8 cellular contexts compared by ENCODE assay signal in the genomic region with DNA sequence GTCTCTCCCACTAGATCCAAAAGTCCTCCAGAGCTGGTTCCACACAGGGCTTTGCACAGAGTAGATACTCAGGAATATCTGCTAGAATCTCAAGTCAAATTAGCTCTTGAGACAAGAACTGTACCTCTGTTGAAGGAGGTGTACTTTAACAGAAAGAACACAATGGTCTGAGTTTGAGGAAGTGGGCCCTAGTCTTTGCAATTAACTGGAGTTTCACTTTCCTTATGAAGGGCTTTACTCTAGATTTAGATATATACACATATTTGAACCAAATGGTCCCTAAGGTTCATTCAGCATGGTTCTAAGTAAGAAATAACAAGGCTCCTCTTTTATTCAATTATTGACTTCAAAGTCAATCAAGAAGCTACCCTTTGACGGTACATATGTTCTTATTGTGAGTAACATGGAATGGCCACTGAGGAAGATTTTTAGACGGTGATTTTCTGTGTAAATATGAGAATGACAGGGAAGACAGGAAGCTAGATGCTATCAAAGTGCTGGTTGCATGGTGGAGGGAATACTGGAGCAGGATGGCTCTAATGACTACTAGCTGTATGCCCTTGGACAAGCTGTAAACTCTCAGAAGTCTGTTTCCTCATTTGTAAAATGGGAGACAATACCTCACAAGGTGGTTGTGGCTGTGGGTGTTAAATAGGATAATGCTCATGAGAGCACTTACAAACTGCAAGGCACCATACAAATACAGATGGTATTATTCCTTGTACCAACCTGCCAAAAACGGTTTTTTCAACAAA.
DNase-seq lines count a peak whose midpoint lies in the region; ATAC-seq and TF ChIP-seq lines count a peak whose summit lies in the region.

No MANE protein-coding gene starts in this region.

- peak; percentile 70 for DNase-seq in activated CD4-positive, alpha-beta T cell treated with anti-CD3 and anti-CD28 coated beads, Interleukin-2, amount 10 ng/mL, durations not matched to agents 24 days and 14 days
- no peak for DNase-seq in activated CD4-positive, alpha-beta T cell treated with anti-CD3 and anti-CD28 coated beads, Interleukin-2, amount 50 U/mL, for 48 hours
- DNase-seq in Peyer's patch (no peak), brain microvascular endothelial cell (no peak), progenitor cell of endocrine pancreas (ENCODE audit: low spot score, unreplicated experiment) (no peak), HuH-7 (ENCODE audit: low spot score) (no peak)

- intact Hi-C loops in activated CD4-positive, alpha-beta T cell treated with anti-CD3 and anti-CD28 coated beads, Interleukin-2, amount 10 ng/mL, durations not matched to agents 24 days and 14 days (cut with micrococcal nuclease) = no loop called here

- H3K27me3 Mint-ChIP-seq in activated CD4-positive, alpha-beta T cell treated with anti-CD3 and anti-CD28 coated beads, Interleukin-2, amount 10 ng/mL, durations not matched to agents 24 days and 14 days = no peaks in the 10 kb centered on the region
- H3K27me3 Mint-ChIP-seq in progenitor cell of endocrine pancreas = no peaks in the 10 kb centered on the region

- no peak for TF ChIP-seq POLR2A in Peyer's patch (IDR thresholded peaks at IDR 0.05)

- H3K27ac ChIP-seq in Peyer's patch = peak overlapping the region; percentile 54 to 77 (median 66)
- H3K27ac ChIP-seq in brain microvascular endothelial cell = no peak overlapping the region

- TF ChIP-seq CTCF in Peyer's patch (IDR thresholded peaks at IDR 0.05) (no peak), brain microvascular endothelial cell (IDR thresholded peaks at IDR 0.05; ENCODE audit: low read depth, low read length, missing control alignments) (no peak), progenitor cell of endocrine pancreas (IDR thresholded peaks at IDR 0.05; ENCODE audit: unreplicated experiment) (no peak)

- H3K9ac ChIP-seq in mucosa of stomach (ENCODE audit: low read length) = peak overlapping the region; percentile 26

- in situ Hi-C loops in brain microvascular endothelial cell (cut with HindIII; ENCODE audit: low pct_ligation_motif_present, low sequenced_read_pairs) = no loop called here

- H3K27me3 ChIP-seq in Peyer's patch = no peaks in the 10 kb centered on the region
- H3K27me3 ChIP-seq in mucosa of stomach (ENCODE audit: control insufficient read depth, insufficient read depth, low read length) = no peaks in the 10 kb centered on the region
- H3K27me3 ChIP-seq in brain microvascular endothelial cell (replicated peaks) = no peaks in the 10 kb centered on the region

- ATAC-seq in HG02970 (IDR thresholded peaks at IDR 0.05; ENCODE audit: low FRiP score, unreplicated experiment) = peak; percentile 57

- peak overlapping the region; percentile 65 for H3K4me3 Mint-ChIP-seq in activated CD4-positive, alpha-beta T cell treated with anti-CD3 and anti-CD28 coated beads, Interleukin-2, amount 10 ng/mL, durations not matched to agents 24 days and 14 days
- H3K4me3 Mint-ChIP-seq in progenitor cell of endocrine pancreas (ENCODE audit: low read depth) = no peak overlapping the region

- H3K4me1 Mint-ChIP-seq in activated CD4-positive, alpha-beta T cell treated with anti-CD3 and anti-CD28 coated beads, Interleukin-2, amount 10 ng/mL, durations not matched to agents 24 days and 14 days = peaks cover 51% of the 10 kb centered on the region
- H3K4me1 Mint-ChIP-seq in progenitor cell of endocrine pancreas (ENCODE audit: low read depth) = peaks cover 35% of the 10 kb centered on the region

- H3K9me3 ChIP-seq in Peyer's patch (no peaks in the 10 kb centered on the region), mucosa of stomach (ENCODE audit: control insufficient read depth, low read length) (no peaks in the 10 kb centered on the region)

- H3K36me3 ChIP-seq in Peyer's patch (no peaks in the 10 kb centered on the region), mucosa of stomach (ENCODE audit: control insufficient read depth, insufficient read depth, low read length) (no peaks in the 10 kb centered on the region), brain microvascular endothelial cell (replicated peaks) (no peaks in the 10 kb centered on the region)

- peaks cover 0 to 38% (median 17%) of the 10 kb centered on the region in 4 donors for H3K4me1 ChIP-seq in Peyer's patch
- peaks cover 34% of the 10 kb centered on the region for H3K4me1 ChIP-seq in mucosa of stomach (ENCODE audit: control insufficient read depth, insufficient read depth, low read length)

- peaks cover 7% of the 10 kb centered on the region for H3K36me3 Mint-ChIP-seq in activated CD4-positive, alpha-beta T cell treated with anti-CD3 and anti-CD28 coated beads, Interleukin-2, amount 10 ng/mL, durations not matched to agents 24 days and 14 days (ENCODE audit: low read depth)
- H3K36me3 Mint-ChIP-seq in progenitor cell of endocrine pancreas (ENCODE audit: insufficient read depth) = no peaks in the 10 kb centered on the region

- H3K4me3 ChIP-seq in Peyer's patch (no peak overlapping the region), mucosa of stomach (ENCODE audit: low read length) (no peak overlapping the region), brain microvascular endothelial cell (ENCODE audit: low read depth, low read length) (no peak overlapping the region)

- H3K27ac Mint-ChIP-seq in activated CD4-positive, alpha-beta T cell treated with anti-CD3 and anti-CD28 coated beads, Interleukin-2, amount 10 ng/mL, durations not matched to agents 24 days and 14 days = peak overlapping the region; percentile 85
- H3K27ac Mint-ChIP-seq in progenitor cell of endocrine pancreas = no peak overlapping the region

- H3K9me3 Mint-ChIP-seq in activated CD4-positive, alpha-beta T cell treated with anti-CD3 and anti-CD28 coated beads, Interleukin-2, amount 10 ng/mL, durations not matched to agents 24 days and 14 days = no peaks in the 10 kb centered on the region
- no peaks in the 10 kb centered on the region for H3K9me3 Mint-ChIP-seq in progenitor cell of endocrine pancreas (ENCODE audit: low read depth)
